In the genomic region with DNA sequence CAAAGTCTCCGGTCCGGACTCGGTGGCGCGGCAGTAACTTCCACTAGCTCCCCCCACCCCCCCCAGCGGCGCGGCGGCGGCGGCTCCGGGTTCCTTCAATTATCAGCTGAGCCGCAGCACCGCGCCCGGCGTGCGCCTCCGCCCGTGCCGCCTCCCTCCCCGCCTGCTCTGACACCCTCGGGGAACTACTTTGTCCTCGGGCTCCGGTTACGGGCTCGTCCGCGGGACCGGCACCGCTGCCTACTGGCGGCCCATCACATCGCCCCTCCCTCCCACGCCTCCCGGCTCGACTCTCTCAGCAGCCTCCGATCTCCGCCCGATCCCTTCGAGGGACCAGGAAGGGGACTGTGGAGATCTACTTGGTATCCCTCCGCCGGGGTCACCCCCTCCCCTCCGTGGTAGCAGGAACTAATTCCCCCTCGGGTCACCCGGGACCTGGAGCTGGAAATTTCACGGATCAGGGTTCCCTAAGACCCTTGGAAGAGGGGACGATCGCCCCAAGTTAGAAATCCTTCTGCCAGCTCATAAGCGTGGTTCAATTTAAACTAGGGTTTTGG, we compare ENCODE assay signal across 8 cellular contexts. TPM values are rescaled to one million over a fixed set of nuclear protein-coding genes. Genes with fewer than 3 reads are reported as not detected.
A peak's percentile ranks its signal among the peaks of the same experiment; 100 is the strongest.
DNase-seq lines count a peak whose midpoint lies in the region; ATAC-seq and TF ChIP-seq lines count a peak whose summit lies in the region.

TRIP12 (minus strand) TSS at position 118 of the 557 bp plus-strand sequence. CDS start 41,930 bp downstream, outside the sequence.

- DNase-seq in DND-41 (peak; percentile 94), Karpas-422 (peak; percentile 97), RPMI8226 (peak; percentile 83), fibroblast of mammary gland (ENCODE audit: low read depth) (peak; percentile 95), natural killer cell (peak; percentile 90)
- DNase-seq in stimulated activated naive CD4-positive, alpha-beta T cell treated with Interleukin-2 at 50 U/mL for 16 hours (lab: John Stamatoyannopoulos, UW), result peak; percentile 95

- intact Hi-C loops in natural killer cell (cut with micrococcal nuclease), result loop anchor here (1.0 kb wide), 1 partner anchor 121 kb away; no protein-coding TSS in a partner anchor

- H3K36me3 ChIP-seq in DND-41 (ENCODE audit: insufficient read depth, low read length) (peaks cover 10% of the 10 kb centered on the region), Karpas-422 (ENCODE audit: insufficient read depth, low read length) (peaks cover 14% of the 10 kb centered on the region)

- H3K9ac ChIP-seq in DND-41 (ENCODE audit: low read depth, low read length) (peak within 1 kb of the TSS; percentile 92), Karpas-422 (ENCODE audit: low read length) (peak within 1 kb of the TSS; percentile 93)

- peak within 1 kb of the TSS; percentile 99 for H3K27ac Mint-ChIP-seq in activated T-helper 17 cell treated with anti-CD3 and anti-CD28 coated beads, Interleukin-2, amount 50 U/mL, for 72 hours
- peak within 1 kb of the TSS; percentile 96 to 99 for H3K27ac Mint-ChIP-seq in natural killer cell

- H3K9me3 Mint-ChIP-seq in activated T-helper 17 cell treated with anti-CD3 and anti-CD28 coated beads, Interleukin-2, amount 50 U/mL, for 72 hours, result no peaks in the 10 kb centered on the region
- no peaks in the 10 kb centered on the region for H3K9me3 Mint-ChIP-seq in natural killer cell

- H2AFZ ChIP-seq in DND-41 (ENCODE audit: low read depth, low read length) (peak within 1 kb of the TSS; percentile 89), Karpas-422 (ENCODE audit: low read length) (peak within 1 kb of the TSS; percentile 97)

- peak within 1 kb of the TSS; percentile 83 for H3K4me3 Mint-ChIP-seq in activated T-helper 17 cell treated with anti-CD3 and anti-CD28 coated beads, Interleukin-2, amount 50 U/mL, for 72 hours
- H3K4me3 Mint-ChIP-seq in natural killer cell, result peak within 1 kb of the TSS; percentile 98

- H3K4me2 ChIP-seq in DND-41 (ENCODE audit: insufficient read depth, low read length), result peak within 1 kb of the TSS; percentile 92
- H3K4me2 ChIP-seq in Karpas-422 (ENCODE audit: low read depth, low read length, poor library complexity, severe bottlenecking), result peak within 1 kb of the TSS; percentile 97

- peak within 1 kb of the TSS; percentile 72 to 85 for H3K4me3 ChIP-seq in DND-41 (ENCODE audit: low read depth in 1 of 2, low read length in 2 of 2)
- H3K4me3 ChIP-seq in Karpas-422 (ENCODE audit: low read length), result peak within 1 kb of the TSS; percentile 86
- H3K4me3 ChIP-seq in fibroblast of mammary gland (ENCODE audit: control insufficient read depth, low read depth, low read length), result peak within 1 kb of the TSS; percentile 86

- peak; percentile 85 for ATAC-seq in DND-41 (ENCODE audit: insufficient read depth, low read depth)
- peak; percentile 75 for ATAC-seq in GM21825 (IDR thresholded peaks at IDR 0.05; ENCODE audit: unreplicated experiment)
- ATAC-seq in activated T-helper 17 cell treated with anti-CD3 and anti-CD28 coated beads, Interleukin-2, amount 50 U/mL, for 72 hours (replicated peaks), result peak; percentile 81
- peak; percentile 76 to 88 (median 79) for ATAC-seq in natural killer cell

- H3K27ac ChIP-seq in DND-41 (ENCODE audit: low read length), result peak within 1 kb of the TSS; percentile 93
- peak within 1 kb of the TSS; percentile 89 for H3K27ac ChIP-seq in Karpas-422 (ENCODE audit: low read length)

- no peaks in the 10 kb centered on the region for H3K27me3 Mint-ChIP-seq in activated T-helper 17 cell treated with anti-CD3 and anti-CD28 coated beads, Interleukin-2, amount 50 U/mL, for 72 hours
- no peaks in the 10 kb centered on the region for H3K27me3 Mint-ChIP-seq in natural killer cell (ENCODE audit: low read depth in 2 of 2)

- H3K9me3 ChIP-seq in DND-41 (ENCODE audit: insufficient read depth, low read length, severe bottlenecking), result no peaks in the 10 kb centered on the region
- H3K9me3 ChIP-seq in Karpas-422 (ENCODE audit: low read length), result no peaks in the 10 kb centered on the region

- TF ChIP-seq CTCF in DND-41 (IDR thresholded peaks at IDR 0.05; ENCODE audit: borderline replicate concordance, extremely low read depth, low read length, poor library complexity, severe bottlenecking) (no peak), fibroblast of mammary gland (conservative IDR thresholded peaks at IDR 0.05; ENCODE audit: control insufficient read depth, insufficient read depth, low read depth, low read length) (no peak), natural killer cell (IDR thresholded peaks at IDR 0.05) (no peak)

- H3K4me1 Mint-ChIP-seq in activated T-helper 17 cell treated with anti-CD3 and anti-CD28 coated beads, Interleukin-2, amount 50 U/mL, for 72 hours, result peaks cover 6% of the 10 kb centered on the region
- peaks cover 35 to 47% of the 10 kb centered on the region in 2 donors for H3K4me1 Mint-ChIP-seq in natural killer cell

- no peaks in the 10 kb centered on the region for H3K9me2 ChIP-seq in Karpas-422 (replicated peaks; ENCODE audit: insufficient read depth, low read length)

- peaks cover 55% of the 10 kb centered on the region for H3K36me3 Mint-ChIP-seq in activated T-helper 17 cell treated with anti-CD3 and anti-CD28 coated beads, Interleukin-2, amount 50 U/mL, for 72 hours (ENCODE audit: low read depth)
- H3K36me3 Mint-ChIP-seq in natural killer cell, result no peaks in the 10 kb centered on the region

- H3K27me3 ChIP-seq in DND-41 (ENCODE audit: insufficient read depth, low read length, poor library complexity) (no peaks in the 10 kb centered on the region), Karpas-422 (ENCODE audit: low read length) (no peaks in the 10 kb centered on the region)

- peaks cover 14% of the 10 kb centered on the region; the same call in 1 of the 2 replicates for H4K20me1 ChIP-seq in DND-41 (ENCODE audit: insufficient read depth, low read length)
- peaks cover 7% of the 10 kb centered on the region; the same call in 1 of the 2 replicates for H4K20me1 ChIP-seq in Karpas-422 (ENCODE audit: insufficient read depth, low read depth, low read length)

- H3K4me1 ChIP-seq in DND-41 (ENCODE audit: insufficient read depth, low read length) (peaks cover 46% of the 10 kb centered on the region), Karpas-422 (ENCODE audit: low read length) (peaks cover 19% of the 10 kb centered on the region)

- H3K79me2 ChIP-seq in DND-41 (ENCODE audit: insufficient read depth, low read length) (peaks cover 75% of the 10 kb centered on the region), Karpas-422 (ENCODE audit: low read length) (peaks cover 52% of the 10 kb centered on the region)

RNA-seq across cellular contexts. Expression of gene TRIP12, which starts in this region (rescaled TPM):
- 187 and 194 TPM in 2 replicates for total RNA-seq in Karpas-422 (2014; rRNA removed; shearing (Covaris generic); ENCODE audit: low replicate concordance)
- total RNA-seq in activated T-helper 17 cell treated with anti-CD3 and anti-CD28 coated beads, Interleukin-2, amount 50 U/mL, for 72 hours, result 100 to 1,000 TPM; 224 to 301 TPM
- 100 to 1,000 TPM; 295 to 351 (median 325) TPM for total RNA-seq in natural killer cell

Comparison
In these comparisons a context has a peak if more than half of its experiments do, and no peak if none do; other contexts are left out.
1. Peak in every context shown above with its lines: DNase-seq, ATAC-seq, H3K4me3 ChIP-seq and H3K27ac ChIP-seq.